16 cellular contexts compared by ENCODE assay signal in the genomic region with DNA sequence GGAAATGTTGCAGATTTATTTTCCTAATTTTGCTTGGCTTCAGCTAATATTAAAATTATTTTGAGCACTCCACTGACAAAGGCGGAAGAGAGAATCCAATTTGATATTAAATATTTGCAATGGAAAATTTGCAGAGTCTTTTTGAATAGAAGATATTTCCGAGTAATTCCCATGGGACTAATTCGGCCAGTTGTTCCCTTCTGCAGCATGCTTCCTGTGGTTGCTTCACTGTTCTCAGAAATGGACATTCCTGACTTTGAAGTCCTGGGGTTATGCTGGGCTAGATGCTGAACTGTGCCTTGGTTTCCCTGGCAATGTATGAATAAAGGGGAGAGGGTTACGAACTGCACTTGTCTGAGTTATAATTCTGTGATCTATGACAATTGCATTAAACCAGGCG.
DNase-seq lines count a peak whose midpoint lies in the region; ATAC-seq and TF ChIP-seq lines count a peak whose summit lies in the region.
"Had no signal": no experiment of that assay in that cellular context is flagged by ENCODE, and none has a peak within 500 bp of the region (broad histone marks: within the 10 kb centered on the region; RNA-seq: fewer than 3 reads in every experiment).

No MANE protein-coding gene starts in this region.

- no peak overlapping the region for H2BK120ac ChIP-seq in H9 (ENCODE audit: low read depth, low read length, poor library complexity, severe bottlenecking)

- no peaks in the 10 kb centered on the region for H4K20me1 ChIP-seq in H9 (ENCODE audit: control insufficient read depth, insufficient read depth, insufficient read length)

- H2BK12ac ChIP-seq in H9 (ENCODE audit: insufficient read length, low read depth, low read length) = no peak overlapping the region

- intact Hi-C loops in Right ventricle myocardium inferior (cut with DNase I) (no loop called here), cardiac septum (cut with DNase I) (loop anchor here (5.0 kb wide), 1 partner anchor 53 kb away; no protein-coding TSS in a partner anchor)

- H3K4ac ChIP-seq in H9 (ENCODE audit: low read depth, low read length) = no peak overlapping the region

- no peak overlapping the region for H3K23ac ChIP-seq in H9 (ENCODE audit: insufficient read length, low read depth, low read length)

- no peak overlapping the region for H3K14ac ChIP-seq in H9 (ENCODE audit: insufficient read depth, low read length)

- no peak overlapping the region for H2BK5ac ChIP-seq in H9 (ENCODE audit: insufficient read length, low read length)

- WGBS in H9 (ENCODE audit: extremely low coverage, insufficient read length, low lambda C conversion rate) = no CpG with 5 or more reads among the region's 5 CpGs

- DNase-seq in Right ventricle myocardium inferior (ENCODE audit: missing footprints) = no peak
- no peak for DNase-seq in cardiac septum (ENCODE audit: low spot score)
- peak; percentile 49 for DNase-seq in fibroblast of villous mesenchyme (ENCODE audit: low read depth)
- no peak for DNase-seq in H9
- DNase-seq in NCI-H187 treated with DMSO at 0.1 percent for 48 hours (lab: John Stamatoyannopoulos, UW) = no peak
- DNase-seq in ACHN = no peak
- no peak for DNase-seq in MV-4-11 (lab: John Stamatoyannopoulos, UW)
- DNase-seq: 8988T; activated CD4-positive, alpha-beta T cell treated with anti-CD3 and anti-CD28 coated beads, Interleukin-2, amount 10 ng/mL, durations not matched to agents 7 days and 5 days; activated naive CD4-positive, alpha-beta T cell treated with Interleukin-2 at 50 U/mL for 16 hours; effector CD4-positive, alpha-beta T cell; NCI-H2029; right lobe of liver had no signal

- no peak overlapping the region for H3K4me3 ChIP-seq in fibroblast of villous mesenchyme (ENCODE audit: low read depth, low read length)
- H3K4me3 ChIP-seq: right lobe of liver had no signal

- H2AFZ ChIP-seq in H9 (ENCODE audit: low read length) = no peak overlapping the region

- in situ Hi-C loops in ACHN (cut with HindIII; ENCODE audit: low pct_ligation_motif_present, low pct_unique_long_range_greater_than_20kb, low sequenced_read_pairs) = no loop called here

- H3K4me3 Mint-ChIP-seq in nephron (peak overlapping the region in 1 of 3 experiments; percentile 10), H9 (no peak overlapping the region)
- H3K4me3 Mint-ChIP-seq: activated CD4-positive, alpha-beta T cell treated with anti-CD3 and anti-CD28 coated beads, Interleukin-2, amount 10 ng/mL, durations not matched to agents 7 days and 5 days; brain had no signal

- H3K4me1 ChIP-seq in H9 (ENCODE audit: insufficient read depth, low read length) = no peaks in the 10 kb centered on the region
- H3K4me1 ChIP-seq: right lobe of liver had no signal

- no peak overlapping the region for H4K8ac ChIP-seq in H9 (replicated peaks; ENCODE audit: insufficient read length, low read depth, low read length)

- H2AK5ac ChIP-seq in H9 (ENCODE audit: insufficient read length, low read length) = no peak overlapping the region

- H3K23me2 ChIP-seq in H9 (ENCODE audit: insufficient read length, low read depth, low read length, poor library complexity, severe bottlenecking) = no peaks in the 10 kb centered on the region

- H3K79me1 ChIP-seq in H9 (ENCODE audit: insufficient read depth, low read depth, low read length, poor library complexity, severe bottlenecking) = no peaks in the 10 kb centered on the region

- no peak overlapping the region for H4K91ac ChIP-seq in H9 (ENCODE audit: insufficient read length, low read depth, low read length)

- H3K4me2 ChIP-seq in H9 (ENCODE audit: insufficient read depth, insufficient read length, low read length) = no peak overlapping the region

- H3K27me3 Mint-ChIP-seq in nephron (ENCODE audit: low read depth) (peaks cover 4% of the 10 kb centered on the region), H9 (ENCODE audit: low read depth) (no peaks in the 10 kb centered on the region)

- no peaks in the 10 kb centered on the region for H3K27me3 ChIP-seq in H9 (ENCODE audit: insufficient read depth, low read length)
- H3K27me3 ChIP-seq: right lobe of liver, tibial nerve had no signal

- H2BK20ac ChIP-seq in H9 (ENCODE audit: low read depth, low read length, poor library complexity, severe bottlenecking) = no peak overlapping the region

- H3T11ph ChIP-seq in H9 (ENCODE audit: low read length) = no peak overlapping the region

- H3K79me2 ChIP-seq in H9 (ENCODE audit: insufficient read depth, low read length) = 0 out of 2 replicates have a peak, but pooled peaks cover 1% of the 10 kb centered on the region

- H3K9me3 Mint-ChIP-seq in nephron = no peaks in the 10 kb centered on the region
- H3K9me3 Mint-ChIP-seq in H9 = no peaks in the 10 kb centered on the region
- H3K9me3 Mint-ChIP-seq: activated CD4-positive, alpha-beta T cell treated with anti-CD3 and anti-CD28 coated beads, Interleukin-2, amount 10 ng/mL, durations not matched to agents 7 days and 5 days; brain had no signal

- TF ChIP-seq CTCF in fibroblast of villous mesenchyme (IDR thresholded peaks at IDR 0.05; ENCODE audit: insufficient read depth, low read depth, low read length) = no peak
- no peak for TF ChIP-seq CTCF in nephron (IDR thresholded peaks at IDR 0.05; ENCODE audit: unreplicated experiment in 3 of 3)
- TF ChIP-seq CTCF in H9 (conservative IDR thresholded peaks at IDR 0.05) = no peak

- H3K36me3 Mint-ChIP-seq in nephron (ENCODE audit: low read depth) = no peaks in the 10 kb centered on the region
- H3K36me3 Mint-ChIP-seq in H9 (ENCODE audit: insufficient read depth in 1 of 3, low read depth in 3 of 3) = no peaks in the 10 kb centered on the region; a peak in 1 of 7 replicates
- H3K36me3 Mint-ChIP-seq: brain had no signal

- H3K56ac ChIP-seq in H9 (ENCODE audit: insufficient read length, low read depth, low read length) = no peak overlapping the region

- no peak overlapping the region for H3K18ac ChIP-seq in H9 (ENCODE audit: insufficient read length, low read depth, low read length)

- H2BK15ac ChIP-seq in H9 (ENCODE audit: low read depth, low read length) = no peak overlapping the region

- peak; percentile 84 for ATAC-seq in Right ventricle myocardium inferior

- H3K4me1 Mint-ChIP-seq in nephron (peaks cover 57% of the 10 kb centered on the region), H9 (peaks cover 22 to 23% of the 10 kb centered on the region in 2 experiments)

- H3K9ac ChIP-seq in H9 (ENCODE audit: extremely low read depth, insufficient read length, low read length) = no peak overlapping the region

- no peak overlapping the region for H3K27ac ChIP-seq in H9 (ENCODE audit: insufficient read length, low read depth, low read length)
- H3K27ac ChIP-seq: right lobe of liver had no signal

- peak overlapping the region in 2 of 3 experiments; percentile 26 to 34 for H3K27ac Mint-ChIP-seq in nephron
- H3K27ac Mint-ChIP-seq in H9 = peak overlapping the region in 1 of 3 experiments; percentile 6; a peak in 1 of 7 replicates
- H3K27ac Mint-ChIP-seq: activated CD4-positive, alpha-beta T cell treated with anti-CD3 and anti-CD28 coated beads, Interleukin-2, amount 10 ng/mL, durations not matched to agents 7 days and 5 days had no signal

- H3K9me3 ChIP-seq in H9 (ENCODE audit: control insufficient read depth, low read depth, low read length) = no peaks in the 10 kb centered on the region
- H3K9me3 ChIP-seq: right lobe of liver, tibial nerve had no signal

- no peak overlapping the region for H4K5ac ChIP-seq in H9 (ENCODE audit: insufficient read length, low read depth, low read length)
